Comparison of ENCODE assay signal across 1 cellular context in genomic region chr22:31995046-31995445, GRCh38.
TF ChIP-seq lines count a peak whose summit lies in the region.

No MANE protein-coding gene starts in this region.

TF ChIP-seq in IMR-90, 13 proteins besides CTCF, POLR2A, EP300 and RAD21 (continued from another document):
- no peak for TF ChIP-seq USF2 (IDR thresholded peaks at IDR 0.05; ENCODE audit: low read depth, low read length)
- TF ChIP-seq CHD1 (IDR thresholded peaks at IDR 0.05; ENCODE audit: low read depth, low read length), result no peak
